ENCODE assay signal across 12 cellular contexts in genomic region chr9:124008855-124009834, GRCh38. TPM values are rescaled to one million over a fixed set of nuclear protein-coding genes. Genes with fewer than 3 reads are reported as not detected.
DNase-seq lines count a peak whose midpoint lies in the region; ATAC-seq, FAIRE-seq and TF ChIP-seq lines count a peak whose summit lies in the region.
"Had no signal": no experiment of that assay in that cellular context is flagged by ENCODE, and none has a peak within 500 bp of the region (broad histone marks: within the 10 kb centered on the region; RNA-seq: fewer than 3 reads in every experiment).

No MANE protein-coding gene starts in this region.

- POLR2A ChIA-PET in activated naive CD8-positive, alpha-beta T cell treated with anti-CD3 and anti-CD28 coated beads, Interleukin-2, amount 10 ng/mL, durations not matched to agents 7 days and 5 days (lab: Charles Lee) = no interaction called here

- no peaks in the 10 kb centered on the region for H3K36me3 Mint-ChIP-seq in activated naive CD8-positive, alpha-beta T cell treated with anti-CD3 and anti-CD28 coated beads, Interleukin-2, amount 10 ng/mL, durations not matched to agents 7 days and 5 days
- no peaks in the 10 kb centered on the region for H3K36me3 Mint-ChIP-seq in neural progenitor cell

- ATAC-seq in activated naive CD8-positive, alpha-beta T cell treated with anti-CD3 and anti-CD28 coated beads, Interleukin-2, amount 10 ng/mL, durations not matched to agents 7 days and 5 days (ENCODE audit: low read depth) = no peak
- no peak for ATAC-seq in GM21367 (IDR thresholded peaks at IDR 0.05; ENCODE audit: unreplicated experiment)
- ATAC-seq: pancreas had no signal

- H3K27ac ChIP-seq in neural progenitor cell (no peak overlapping the region), small intestine (ENCODE audit: low read depth in 1 of 2, low read length in 1 of 2) (no peak overlapping the region)
- H3K27ac ChIP-seq: KMS-11, pancreas had no signal

- H3K4me3 ChIP-seq in neural progenitor cell (peak overlapping the region; percentile 76), small intestine (ENCODE audit: low read depth in 1 of 2, low read length in 2 of 2) (no peak overlapping the region)

- peaks cover 81% of the 10 kb centered on the region for H3F3A ChIP-seq in neural progenitor cell (ENCODE audit: low read depth)

- peak overlapping the region; percentile 30 for H3K4me3 Mint-ChIP-seq in activated naive CD8-positive, alpha-beta T cell treated with anti-CD3 and anti-CD28 coated beads, Interleukin-2, amount 10 ng/mL, durations not matched to agents 7 days and 5 days
- peak overlapping the region; percentile 79 for H3K4me3 Mint-ChIP-seq in neural progenitor cell

- DNase-seq in NCI-H82 (lab: John Stamatoyannopoulos, UW) (peak; percentile 65), NCI-H82 treated with DMSO at 0.1 percent for 48 hours (lab: John Stamatoyannopoulos, UW; ENCODE audit: unreplicated experiment) (no peak), neural progenitor cell (ENCODE audit: low spot score) (peak; percentile 86), small intestine (no peak), LoVo (ENCODE audit: low spot score) (no peak)
- DNase-seq in activated naive CD8-positive, alpha-beta T cell treated with anti-CD3 and anti-CD28 coated beads, Interleukin-2, amount 10 ng/mL, durations not matched to agents 7 days and 5 days = no peak

- peaks cover 1% of the 10 kb centered on the region for H3K9me3 Mint-ChIP-seq in activated naive CD8-positive, alpha-beta T cell treated with anti-CD3 and anti-CD28 coated beads, Interleukin-2, amount 10 ng/mL, durations not matched to agents 7 days and 5 days
- no peaks in the 10 kb centered on the region for H3K9me3 Mint-ChIP-seq in neural progenitor cell
- H3K9me3 Mint-ChIP-seq: stimulated activated effector memory CD8-positive, alpha-beta T cell treated with anti-CD3 and anti-CD28 coated beads, Interleukin-12 subunit alpha, Interleukin-12 subunit beta, amount 100 ng/mL, for 72 hours had no signal

- H3K4me1 ChIP-seq in neural progenitor cell (peaks cover 66% of the 10 kb centered on the region), small intestine (ENCODE audit: control insufficient read depth in 2 of 2, insufficient read depth in 1 of 2, low read depth in 1 of 2, low read length in 1 of 2) (no peaks in the 10 kb centered on the region)

- H3K4me2 ChIP-seq in neural progenitor cell = peak overlapping the region; percentile 92
- H3K4me2 ChIP-seq: KMS-11 had no signal

- H3K36me3 ChIP-seq in neural progenitor cell (no peaks in the 10 kb centered on the region), small intestine (ENCODE audit: control insufficient read depth in 2 of 2, insufficient read depth in 2 of 2, low read length in 2 of 2) (no peaks in the 10 kb centered on the region)
- H3K36me3 ChIP-seq: pancreas had no signal

- 1 to 5% (median 3%) methylated on average over 71 to 74 of the region's 74 CpGs for WGBS in small intestine, 3 donors

- H2AFZ ChIP-seq in neural progenitor cell (replicated peaks) = no peak overlapping the region

- no peak for FAIRE-seq in small intestine (lab: Jason Lieb, UNC)
- FAIRE-seq: pancreas had no signal

- peaks cover 15% of the 10 kb centered on the region for H3K4me1 Mint-ChIP-seq in activated naive CD8-positive, alpha-beta T cell treated with anti-CD3 and anti-CD28 coated beads, Interleukin-2, amount 10 ng/mL, durations not matched to agents 7 days and 5 days
- peaks cover 46% of the 10 kb centered on the region for H3K4me1 Mint-ChIP-seq in neural progenitor cell

- no peak for TF ChIP-seq CTCF in neural progenitor cell (IDR thresholded peaks at IDR 0.05)

- TF ChIP-seq EP300 in Ishikawa (IDR thresholded peaks at IDR 0.05; ENCODE audit: borderline replicate concordance) = no peak

- H3K27ac Mint-ChIP-seq in activated naive CD8-positive, alpha-beta T cell treated with anti-CD3 and anti-CD28 coated beads, Interleukin-2, amount 10 ng/mL, durations not matched to agents 7 days and 5 days = peak overlapping the region; percentile 72
- no peak overlapping the region for H3K27ac Mint-ChIP-seq in neural progenitor cell

- no peak for TF ChIP-seq RAD21 in Ishikawa (IDR thresholded peaks at IDR 0.05; ENCODE audit: low read depth)

- H3K27me3 ChIP-seq in neural progenitor cell (peaks cover 100% of the 10 kb centered on the region), small intestine (ENCODE audit: control insufficient read depth in 2 of 2, insufficient read depth in 2 of 2, low read length in 2 of 2) (peaks cover 25 to 85% of the 10 kb centered on the region in 2 donors)

- H3K79me2 ChIP-seq in neural progenitor cell (ENCODE audit: low read depth) = peaks cover 82% of the 10 kb centered on the region

- H3K9ac ChIP-seq in neural progenitor cell = no peak overlapping the region
- H3K9ac ChIP-seq: KMS-11 had no signal

- H3K27me3 Mint-ChIP-seq in activated naive CD8-positive, alpha-beta T cell treated with anti-CD3 and anti-CD28 coated beads, Interleukin-2, amount 10 ng/mL, durations not matched to agents 7 days and 5 days = peaks cover 82% of the 10 kb centered on the region
- peaks cover 74% of the 10 kb centered on the region for H3K27me3 Mint-ChIP-seq in neural progenitor cell (ENCODE audit: insufficient read depth, low read depth)

- H4K20me1 ChIP-seq in neural progenitor cell (ENCODE audit: low read depth) = peaks cover 77% of the 10 kb centered on the region

- no peaks in the 10 kb centered on the region for H3K9me3 ChIP-seq in neural progenitor cell (ENCODE audit: low read depth)
- H3K9me3 ChIP-seq in small intestine (ENCODE audit: control insufficient read depth, low read depth) = no peaks in the 10 kb centered on the region
- H3K9me3 ChIP-seq: pancreas had no signal

TF ChIP-seq in Ishikawa, 13 proteins besides CTCF, POLR2A, EP300 and RAD21:
- TF ChIP-seq REST (IDR thresholded peaks at IDR 0.05; ENCODE audit: low read depth) (no peak), ZBTB7A (IDR thresholded peaks at IDR 0.05; ENCODE audit: low read depth) (peak; percentile 29; the same call in 1 of the 2 replicates), MAX (IDR thresholded peaks at IDR 0.05) (peak; percentile 66; the same call in 1 of the 2 replicates), TAF1 (IDR thresholded peaks at IDR 0.05; ENCODE audit: low read depth) (no peak), FOXM1 (IDR thresholded peaks at IDR 0.05; ENCODE audit: borderline replicate concordance, low read depth) (no peak), TCF12 (IDR thresholded peaks at IDR 0.05; ENCODE audit: low read depth) (no peak), CEBPB (IDR thresholded peaks at IDR 0.05) (no peak), YY1 (IDR thresholded peaks at IDR 0.05; ENCODE audit: low read depth) (no peak), TEAD4 (IDR thresholded peaks at IDR 0.05) (no peak), CREB1 (IDR thresholded peaks at IDR 0.05; ENCODE audit: low read depth) (no peak), USF1 (IDR thresholded peaks at IDR 0.05) (no peak)

RNA-seq across cellular contexts. Expression of gene LHX2, which starts 2.4 kb away (rescaled TPM):
- total RNA-seq in activated naive CD8-positive, alpha-beta T cell treated with anti-CD3 and anti-CD28 coated beads, Interleukin-2, amount 10 ng/mL, durations not matched to agents 7 days and 5 days = not detected
- 36.3 and 59.5 TPM in 2 replicates for total RNA-seq in neural progenitor cell (ENCODE audit: low replicate concordance)
- polyA plus RNA-seq in small intestine = not detected
- total RNA-seq: pancreas had no signal
- polyA plus RNA-seq: esophagus, pancreas had no signal

Comparison
In these comparisons a context has a peak if more than half of its experiments do, and no peak if none do; other contexts are left out.
1. DNase-seq: peak in NCI-H82 (single experiment) and neural progenitor cell (single experiment); none in NCI-H82 treated with DMSO at 0.1 percent for 48 hours (single experiment), activated naive CD8-positive, alpha-beta T cell treated with anti-CD3 and anti-CD28 coated beads, Interleukin-2, amount 10 ng/mL, durations not matched to agents 7 days and 5 days (single experiment), small intestine (single experiment) and LoVo (single experiment).
2. RNA of gene LHX2, which starts 2.4 kb away (total RNA-seq): 36.3 to 59.5 TPM in neural progenitor cell; not detected in activated naive CD8-positive, alpha-beta T cell treated with anti-CD3 and anti-CD28 coated beads, Interleukin-2, amount 10 ng/mL, durations not matched to agents 7 days and 5 days; every median in the first group is over 10 times any median in the second.